13 cellular contexts compared by ENCODE assay signal in the genomic region with DNA sequence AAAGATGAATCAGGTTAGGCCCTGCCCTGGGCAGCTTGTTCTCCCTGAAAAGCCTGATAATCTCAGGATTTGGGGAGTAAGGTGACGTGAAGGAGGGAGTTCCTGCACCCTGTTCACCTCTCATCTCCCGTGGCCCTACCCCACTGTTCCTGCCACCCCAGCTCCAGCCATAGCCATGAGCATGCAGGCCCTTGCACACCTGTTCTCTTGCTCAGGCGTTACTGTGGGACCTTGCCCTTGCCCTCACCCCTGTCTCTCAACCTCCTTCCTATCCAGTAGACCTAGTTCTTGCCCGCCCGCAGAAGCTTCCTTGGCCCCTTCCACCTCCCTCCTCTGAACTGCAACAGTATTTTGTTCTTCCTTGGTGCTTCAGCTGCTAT. TPM values are rescaled to one million over a fixed set of nuclear protein-coding genes. Genes with fewer than 3 reads are reported as not detected.
DNase-seq lines count a peak whose midpoint lies in the region; ATAC-seq and TF ChIP-seq lines count a peak whose summit lies in the region.
"Had no signal": no experiment of that assay in that cellular context is flagged by ENCODE, and none has a peak within 500 bp of the region (broad histone marks: within the 10 kb centered on the region; RNA-seq: fewer than 3 reads in every experiment).

No MANE protein-coding gene starts in this region.

- H3K9me2 ChIP-seq in PC-9 (ENCODE audit: insufficient read depth), result no peaks in the 10 kb centered on the region

- TF ChIP-seq POLR2A in ovary (IDR thresholded peaks at IDR 0.05), result no peak

- H3K27me3 ChIP-seq in left ventricle myocardium inferior (ENCODE audit: low read depth) (no peaks in the 10 kb centered on the region), ovary (no peaks in the 10 kb centered on the region), PC-9 (ENCODE audit: insufficient read depth, low read depth) (no peaks in the 10 kb centered on the region)

- peak overlapping the region; percentile 74 for H3K27ac ChIP-seq in left ventricle myocardium inferior (replicated peaks)
- peak overlapping the region; percentile 45 to 63 for H3K27ac ChIP-seq in ovary
- H3K27ac ChIP-seq in PC-9, result no peak overlapping the region

- no peaks in the 10 kb centered on the region for H3K36me3 Mint-ChIP-seq in glutamatergic neuron (ENCODE audit: unreplicated experiment)

- H4K20me1 ChIP-seq in PC-9 (ENCODE audit: insufficient read depth), result peaks cover 57% of the 10 kb centered on the region

- H3K27ac Mint-ChIP-seq in glutamatergic neuron (ENCODE audit: unreplicated experiment), result peak overlapping the region; percentile 4
- H3K27ac Mint-ChIP-seq: stimulated activated naive CD8-positive, alpha-beta T cell treated with anti-CD3 and anti-CD28 coated beads, Interleukin-15, Interleukin-2, amounts not matched to agents 100 ng/mL and 50 ng/mL, for 24 hours had no signal

- H3K36me3 ChIP-seq in left ventricle myocardium inferior (peaks cover 19% of the 10 kb centered on the region), ovary (no peaks in the 10 kb centered on the region), PC-9 (ENCODE audit: low read depth) (peaks cover 48% of the 10 kb centered on the region)

- no peak for TF ChIP-seq EP300 in ovary (IDR thresholded peaks at IDR 0.05)

- TF ChIP-seq CTCF in left ventricle myocardium inferior (IDR thresholded peaks at IDR 0.05; ENCODE audit: borderline replicate concordance) (no peak), glutamatergic neuron (IDR thresholded peaks at IDR 0.05; ENCODE audit: partially characterized antibody, unreplicated experiment) (no peak), ovary (IDR thresholded peaks at IDR 0.05) (no peak), PC-9 (conservative IDR thresholded peaks at IDR 0.05) (no peak)

- no peak for ATAC-seq in left ventricle myocardium superior

- H2AFZ ChIP-seq in PC-9, result no peak overlapping the region

- H3K4me3 ChIP-seq in left ventricle myocardium inferior (no peak overlapping the region), ovary (no peak overlapping the region), PC-9 (no peak overlapping the region)

- BruUV-seq in PC-9 (replicated peaks; lab: Mats Ljungman, UMichigan), result no TSS peak

- peaks cover 77% of the 10 kb centered on the region for H3F3A ChIP-seq in PC-9 (ENCODE audit: insufficient read depth, low read depth)

- H3K4me2 ChIP-seq in PC-9, result no peak overlapping the region

- intact Hi-C loops in left ventricle myocardium inferior (cut with micrococcal nuclease), result no loop called here
- intact Hi-C loops in left ventricle myocardium superior (cut with micrococcal nuclease), result loop anchor here (2.0 kb wide), 1 partner anchor 63 kb away; no protein-coding TSS in a partner anchor
- intact Hi-C loops in ovary (cut with DNase I), result loop anchor here (2.0 to 5.0 kb wide), 3 partner anchors 46 to 63 kb away; no protein-coding TSS in a partner anchor
- intact Hi-C loops in PC-9 (cut with micrococcal nuclease; ENCODE audit: unreplicated experiment), result loop anchor here (2.0 kb wide), 1 partner anchor 29 kb away; no protein-coding TSS in a partner anchor

- CTCF ChIA-PET in PC-9 (lab: Charles Lee), result interaction anchor here (0.6 to 1.4 kb wide), 2 partner anchors 64 to 465 kb away, joined by 3 to 4 read pairs; no protein-coding TSS in a partner anchor

- H3K4me1 Mint-ChIP-seq in glutamatergic neuron (ENCODE audit: low read depth, unreplicated experiment), result peaks cover 12% of the 10 kb centered on the region

- H3K9me3 Mint-ChIP-seq in glutamatergic neuron (ENCODE audit: unreplicated experiment), result peaks cover 2% of the 10 kb centered on the region
- H3K9me3 Mint-ChIP-seq: stimulated activated naive CD8-positive, alpha-beta T cell treated with anti-CD3 and anti-CD28 coated beads, Interleukin-15, Interleukin-2, amounts not matched to agents 100 ng/mL and 50 ng/mL, for 24 hours had no signal

- peaks cover 46% of the 10 kb centered on the region for H3K4me1 ChIP-seq in left ventricle myocardium inferior
- H3K4me1 ChIP-seq in ovary (ENCODE audit: insufficient read depth), result peaks cover 7% of the 10 kb centered on the region
- H3K4me1 ChIP-seq in PC-9 (replicated peaks; ENCODE audit: insufficient read depth), result peaks cover 42% of the 10 kb centered on the region

- WGBS in ovary, 3 donors, result 88 to 92% (median 91%) methylated on average over 5 of the region's 5 CpGs

- no peaks in the 10 kb centered on the region for H3K9me3 ChIP-seq in left ventricle myocardium inferior (replicated peaks)
- no peaks in the 10 kb centered on the region for H3K9me3 ChIP-seq in ovary
- no peaks in the 10 kb centered on the region for H3K9me3 ChIP-seq in PC-9 (ENCODE audit: insufficient read depth, low read depth)

- H3K4me3 Mint-ChIP-seq in glutamatergic neuron (ENCODE audit: unreplicated experiment), result peak overlapping the region; percentile 3

- POLR2A ChIA-PET in PC-9 (lab: Charles Lee; ENCODE audit: unreplicated experiment), result no interaction called here

- H3K79me2 ChIP-seq in PC-9 (ENCODE audit: low read depth), result peaks cover 60% of the 10 kb centered on the region

- H3K27me3 Mint-ChIP-seq in glutamatergic neuron (ENCODE audit: unreplicated experiment), result peaks cover 3% of the 10 kb centered on the region

- DNase-seq in left ventricle myocardium inferior (no peak), left ventricle myocardium superior (no peak), glutamatergic neuron (no peak), ovary (no peak), hypothalamus (lab: John Stamatoyannopoulos, UW) (no peak), PC-9 (no peak), NCI-H446 (lab: John Stamatoyannopoulos, UW) (no peak), DMS153 treated with DMSO at 0.1 percent for 48 hours (lab: John Stamatoyannopoulos, UW; ENCODE audit: unreplicated experiment) (no peak)
- DNase-seq: activated CD4-positive, alpha-beta T cell treated with anti-CD3 and anti-CD28 coated beads, Interleukin-2, amount 50 U/mL, for 4 hours; anterior cingulate cortex; cortex of kidney; NCI-H1436 treated with DMSO at 0.1 percent for 48 hours had no signal

RNA-seq across cellular contexts. Expression of gene TSKU, which starts 15.0 kb away (rescaled TPM):
- total RNA-seq in left ventricle myocardium inferior (12.1 TPM), left ventricle myocardium superior (11.1 TPM), glutamatergic neuron (ENCODE audit: unreplicated experiment) (29.2 TPM), ovary (100 to 1,000 TPM in 1 of 7 donors, 10 to 100 TPM in 6; 19.2 to 114 (median 67.0) TPM), PC-9 (2021) (89.3 and 99.4 TPM in 2 replicates)
- polyA plus RNA-seq in ovary, result 10 to 100 TPM; 19.3 to 22.0 TPM
